ENCODE assay signal across 27 cellular contexts in genomic region chr14:41187868-41188267, GRCh38.
"Had no signal": no experiment of that assay in that cellular context is flagged by ENCODE, and none has a peak within 500 bp of the region (broad histone marks: within the 10 kb centered on the region; RNA-seq: fewer than 3 reads in every experiment).

No MANE protein-coding gene starts in this region.

- H3K36me3 ChIP-seq: adrenal gland, colonic mucosa, esophagus squamous epithelium, gastroesophageal sphincter had no signal

- H3K4me1 ChIP-seq: adrenal gland, body of pancreas, colonic mucosa, esophagus squamous epithelium, gastroesophageal sphincter had no signal

- H3K27ac ChIP-seq: adrenal gland, body of pancreas, colonic mucosa, epithelial cell of prostate, esophagus squamous epithelium, gastroesophageal sphincter had no signal

- ATAC-seq: activated CD4-positive, alpha-beta T cell treated with anti-CD3 and anti-CD28 coated beads for 36 hours; activated CD8-positive, alpha-beta memory T cell treated with anti-CD3 and anti-CD28 coated beads, Interleukin-2, amount 10 ng/mL, durations not matched to agents 7 days and 5 days; activated CD8-positive, alpha-beta T cell treated with anti-CD3 and anti-CD28 coated beads, Interleukin-2, amount 10 ng/mL, durations not matched to agents 7 days and 5 days; activated naive CD8-positive, alpha-beta T cell treated with anti-CD3 and anti-CD28 coated beads, Interleukin-2, amount 50 U/mL, for 24 hours; body of pancreas; gastroesophageal sphincter had no signal

- DNase-seq: activated CD4-positive, alpha-beta memory T cell treated with anti-CD3 and anti-CD28 coated beads for 36 hours; activated CD4-positive, alpha-beta T cell treated with anti-CD3 and anti-CD28 coated beads for 36 hours; activated CD4-positive, alpha-beta T cell treated with anti-CD3 and anti-CD28 coated beads, Interleukin-2, amount 10 ng/mL, durations not matched to agents 24 days and 14 days; activated CD4-positive, CD25-positive, alpha-beta regulatory T cell; activated CD4-positive, CD25-positive, alpha-beta regulatory T cell treated with anti-CD3 and anti-CD28 coated beads, Interleukin-2, amount 50 U/mL, for 72 hours; activated CD8-positive, alpha-beta memory T cell treated with anti-CD3 and anti-CD28 coated beads, Interleukin-2, amount 10 ng/mL, durations not matched to agents 7 days and 5 days; activated CD8-positive, alpha-beta memory T cell treated with anti-CD3 and anti-CD28 coated beads, Interleukin-2, amount 50 U/mL, for 4 hours; activated CD8-positive, alpha-beta T cell treated with anti-CD3 and anti-CD28 coated beads, Interleukin-2, amount 10 ng/mL, durations not matched to agents 7 days and 5 days; activated effector memory CD4-positive, alpha-beta T cell treated with anti-CD3 and anti-CD28 coated beads, Interleukin-2, amount 50 U/mL, for 16 hours; activated naive CD4-positive, alpha-beta T cell treated with anti-CD3 and anti-CD28 coated beads for 36 hours; activated naive CD8-positive, alpha-beta T cell treated with anti-CD3 and anti-CD28 coated beads for 36 hours; activated naive CD8-positive, alpha-beta T cell treated with anti-CD3 and anti-CD28 coated beads, Interleukin-2, amount 50 U/mL, for 24 hours; activated T-cell treated with anti-CD3 and anti-CD28 coated beads, Interleukin-2, amount 50 U/mL, for 1 hour; activated T-cell treated with anti-CD3 and anti-CD28 coated beads, Interleukin-2, amount 50 U/mL, for 48 hours; adrenal gland; amygdala; aorta; body of pancreas; central memory CD4-positive, alpha-beta T cell; cerebellar nuclear complex; colonic mucosa; effector CD8-positive, alpha-beta T cell; esophagus squamous epithelium; foreskin melanocyte; T-helper 2 cell had no signal

- H3K4me3 ChIP-seq: adrenal gland, body of pancreas, colonic mucosa, esophagus squamous epithelium, gastroesophageal sphincter had no signal

- H3K27me3 ChIP-seq: adrenal gland, body of pancreas, colonic mucosa, esophagus squamous epithelium, gastroesophageal sphincter had no signal

- H3K9me3 ChIP-seq: adrenal gland, body of pancreas, colonic mucosa, esophagus squamous epithelium, gastroesophageal sphincter had no signal
